ENCODE assay signal across 9 cellular contexts in genomic region chr7:140625908-140626868, GRCh38. TPM values are rescaled to one million over a fixed set of nuclear protein-coding genes. Genes with fewer than 3 reads are reported as not detected.
DNase-seq lines count a peak whose midpoint lies in the region; ATAC-seq, FAIRE-seq and TF ChIP-seq lines count a peak whose summit lies in the region.
"Had no signal": no experiment of that assay in that cellular context is flagged by ENCODE, and none has a peak within 500 bp of the region (broad histone marks: within the 10 kb centered on the region; RNA-seq: fewer than 3 reads in every experiment).

No MANE protein-coding gene starts in this region.

- H3K4me3 Mint-ChIP-seq in CD4-positive, alpha-beta memory T cell = no peak overlapping the region

- H3K4me1 ChIP-seq in A673 (ENCODE audit: insufficient read depth, low read length, poor library complexity, severe bottlenecking) (no peaks in the 10 kb centered on the region), testis (peaks cover 7% of the 10 kb centered on the region)
- no peaks in the 10 kb centered on the region for H3K4me1 ChIP-seq in CD4-positive, alpha-beta memory T cell (ENCODE audit: insufficient read depth, low read length)

- DNase-seq in A673 (ENCODE audit: low spot score) (peak; percentile 70), NCI-H1105 (lab: John Stamatoyannopoulos, UW) (peak; percentile 74), caudate nucleus (lab: John Stamatoyannopoulos, UW) (peak in 43 of 61 donors; percentile 9 to 74 (median 27)), testis (peak; percentile 88), D721Med (ENCODE audit: insufficient read length, low spot score) (no peak)
- DNase-seq in CD4-positive, alpha-beta memory T cell = no peak
- DNase-seq: DND-41 had no signal

- no peaks in the 10 kb centered on the region for H3K27me3 ChIP-seq in A673 (replicated peaks; ENCODE audit: insufficient read depth, low read depth, low read length, poor library complexity)
- no peaks in the 10 kb centered on the region for H3K27me3 ChIP-seq in layer of hippocampus (ENCODE audit: control insufficient read depth, insufficient read depth, low read length)
- no peaks in the 10 kb centered on the region for H3K27me3 ChIP-seq in testis
- no peaks in the 10 kb centered on the region for H3K27me3 ChIP-seq in CD4-positive, alpha-beta memory T cell (ENCODE audit: insufficient read depth, low read length)

- H3K36me3 ChIP-seq in A673 (ENCODE audit: insufficient read depth, low read length, poor library complexity, severe bottlenecking) (no peaks in the 10 kb centered on the region), testis (ENCODE audit: low read depth, missing control alignments) (no peaks in the 10 kb centered on the region)
- H3K36me3 ChIP-seq in CD4-positive, alpha-beta memory T cell (ENCODE audit: insufficient read depth, low read length) = no peaks in the 10 kb centered on the region

- TF ChIP-seq CTCF in A673 (conservative IDR thresholded peaks at IDR 0.05; ENCODE audit: low read depth, low read length) (no peak), testis (IDR thresholded peaks at IDR 0.05) (no peak), D721Med (IDR thresholded peaks at IDR 0.05; ENCODE audit: insufficient read depth, missing control alignments) (no peak)

- intact Hi-C loops in A673 (cut with micrococcal nuclease; ENCODE audit: unreplicated experiment) = no loop called here
- intact Hi-C loops in testis (cut with DNase I; ENCODE audit: low total_unique reads) = no loop called here
- intact Hi-C loops in CD4-positive, alpha-beta memory T cell (cut with micrococcal nuclease) = no loop called here

- no peak for ATAC-seq in HG03565 (IDR thresholded peaks at IDR 0.05; ENCODE audit: unreplicated experiment)

- H3K4me3 ChIP-seq in A673 (ENCODE audit: low read depth, low read length, poor library complexity, severe bottlenecking) = no peak overlapping the region
- H3K4me3 ChIP-seq in testis = no peak overlapping the region
- H3K4me3 ChIP-seq in CD4-positive, alpha-beta memory T cell (ENCODE audit: low read length in 2 of 2) = no peak overlapping the region

- no peak overlapping the region for H3K27ac ChIP-seq in A673 (ENCODE audit: low read depth, low read length, poor library complexity, severe bottlenecking)
- H3K27ac ChIP-seq in caudate nucleus (ENCODE audit: low read depth, low read length) = no peak overlapping the region
- H3K27ac ChIP-seq in layer of hippocampus (ENCODE audit: low read depth, low read length) = peak overlapping the region; percentile 5
- no peak overlapping the region for H3K27ac ChIP-seq in testis
- H3K27ac ChIP-seq in CD4-positive, alpha-beta memory T cell (ENCODE audit: low read depth, low read length) = no peak overlapping the region

- CTCF ChIA-PET in A673 (lab: Charles Lee) = no interaction called here
- CTCF ChIA-PET in CD4-positive, alpha-beta memory T cell (lab: Charles Lee; ENCODE audit: partially characterized antibody) = no interaction called here

- no peaks in the 10 kb centered on the region for H3K9me3 Mint-ChIP-seq in CD4-positive, alpha-beta memory T cell

- no peak for FAIRE-seq in D721Med (lab: Jason Lieb, UNC)

- H3K9me3 ChIP-seq in A673 (ENCODE audit: low read depth, low read length, poor library complexity, severe bottlenecking) = no peaks in the 10 kb centered on the region
- H3K9me3 ChIP-seq in testis = no peaks in the 10 kb centered on the region
- no peaks in the 10 kb centered on the region for H3K9me3 ChIP-seq in CD4-positive, alpha-beta memory T cell (ENCODE audit: control insufficient read depth in 1 of 2, low read length in 2 of 2)

- no peak overlapping the region for H3K27ac Mint-ChIP-seq in CD4-positive, alpha-beta memory T cell

- TF ChIP-seq POLR2A in testis (IDR thresholded peaks at IDR 0.05) = no peak

- no TSS peak for BruUV-seq in A673 (replicated peaks; lab: Mats Ljungman, UMichigan)

- POLR2A ChIA-PET in A673 (lab: Charles Lee; ENCODE audit: low non-redundant PET) = no interaction called here
- POLR2A ChIA-PET in CD4-positive, alpha-beta memory T cell (lab: Charles Lee; ENCODE audit: partially characterized antibody) = no interaction called here

- no peaks in the 10 kb centered on the region for H3K36me3 Mint-ChIP-seq in CD4-positive, alpha-beta memory T cell

- peaks cover 0 to 2% (median 0%) of the 10 kb centered on the region in 4 donors for H3K4me1 Mint-ChIP-seq in CD4-positive, alpha-beta memory T cell

- 45 to 51% methylated on average over 17 of the region's 17 CpGs for WGBS in testis, 2 donors

- peaks cover 1 to 4% of the 10 kb centered on the region in 2 donors for H3K27me3 Mint-ChIP-seq in CD4-positive, alpha-beta memory T cell

RNA-seq across cellular contexts. Expression of gene DENND2A, which starts 14.4 kb away (rescaled TPM):
- total RNA-seq in A673 (2021) = 0.49 and 0.87 TPM in 2 replicates
- total RNA-seq in testis = 1 to 10 TPM; 4.1 to 5.5 TPM
- 8.5 TPM for polyA plus RNA-seq in testis (ENCODE audit: insufficient read depth, low read depth, low replicate concordance)
- total RNA-seq in CD4-positive, alpha-beta memory T cell = not detected
- polyA plus RNA-seq in CD4-positive, alpha-beta memory T cell = not detected

RNA-seq across cellular contexts. Expression of gene ADCK2, which starts 46.6 kb away (rescaled TPM):
- total RNA-seq in A673 (2021) (7.5 and 12.3 TPM in 2 replicates), testis (10 to 100 TPM; 20.4 to 21.2 TPM)
- 12.9 TPM for polyA plus RNA-seq in testis (ENCODE audit: insufficient read depth, low read depth, low replicate concordance)
- 10 to 100 TPM; 18.6 to 19.2 TPM for total RNA-seq in CD4-positive, alpha-beta memory T cell
- polyA plus RNA-seq in CD4-positive, alpha-beta memory T cell = 10 to 100 TPM; 24.9 to 36.0 TPM

Comparison
In these comparisons a context has a peak if more than half of its experiments do, and no peak if none do; other contexts are left out.
1. DNase-seq: peak in A673 (single experiment), NCI-H1105 (single experiment), caudate nucleus (43 of 61) and testis (single experiment); none in D721Med (single experiment) and CD4-positive, alpha-beta memory T cell (0 of 5).